In the genomic region with DNA sequence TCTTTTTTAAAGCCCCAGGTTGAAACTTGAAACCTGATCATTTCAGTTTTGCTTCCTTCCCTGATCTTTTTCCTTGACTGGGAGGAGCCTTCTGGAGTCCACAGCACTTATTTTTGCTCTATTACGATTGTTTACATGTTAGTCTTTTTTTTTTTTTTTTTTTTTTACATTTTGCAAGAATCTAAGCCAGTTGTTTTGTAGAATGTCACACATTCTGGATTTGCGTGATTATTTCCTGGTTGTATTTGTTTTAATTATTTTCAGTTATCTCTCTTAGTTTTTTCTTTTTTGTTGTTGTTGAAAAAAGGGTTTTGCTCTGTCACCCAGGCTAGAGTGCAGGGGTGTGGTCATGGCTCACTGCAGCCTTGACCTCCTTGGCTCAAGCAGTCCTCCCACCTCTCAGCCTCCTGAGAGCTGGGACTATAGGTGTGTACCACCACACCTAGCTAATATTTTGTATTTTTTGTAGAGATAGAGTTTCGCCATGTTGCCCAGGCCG, we compare ENCODE assay signal across 1 cellular context.
TF ChIP-seq lines count a peak whose summit lies in the region.

No MANE protein-coding gene starts in this region.

TF ChIP-seq in HepG2, 621 proteins besides CTCF, POLR2A, EP300 and RAD21 (continued from another document and continues in another):
- TF ChIP-seq, protein P1, sequence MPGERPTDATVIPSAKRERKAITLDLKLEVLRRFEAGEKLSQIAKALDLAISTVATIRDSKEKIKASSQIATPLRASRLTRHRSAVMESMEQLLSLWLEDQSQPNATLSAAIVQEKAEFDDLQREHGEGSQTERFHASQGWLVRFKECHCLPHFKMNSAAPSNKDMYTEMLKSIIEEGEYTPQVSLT (CRISPR knock-in tag; IDR thresholded peaks at IDR 0.05; ENCODE audit: borderline replicate concordance, low read depth): no peak
- TF ChIP-seq MEF2D (CRISPR knock-in tag; IDR thresholded peaks at IDR 0.05): peak; percentile 49; the same call in 1 of the 2 replicates
- TF ChIP-seq RNF2 (conservative IDR thresholded peaks at IDR 0.05; ENCODE audit: low read depth): no peak
- TF ChIP-seq BORCS8-MEF2B (CRISPR knock-in tag; IDR thresholded peaks at IDR 0.05): no peak
- TF ChIP-seq IRX3 (CRISPR knock-in tag; IDR thresholded peaks at IDR 0.05; ENCODE audit: borderline replicate concordance, low read depth): no peak
- TF ChIP-seq ZNF3 (CRISPR knock-in tag; IDR thresholded peaks at IDR 0.05): no peak
- TF ChIP-seq ZSCAN25 (CRISPR knock-in tag; IDR thresholded peaks at IDR 0.05): peak; percentile 60; the same call in 1 of the 2 replicates
- TF ChIP-seq, protein P2, sequence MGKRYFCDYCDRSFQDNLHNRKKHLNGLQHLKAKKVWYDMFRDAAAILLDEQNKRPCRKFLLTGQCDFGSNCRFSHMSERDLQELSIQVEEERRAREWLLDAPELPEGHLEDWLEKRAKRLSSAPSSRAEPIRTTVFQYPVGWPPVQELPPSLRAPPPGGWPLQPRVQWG (CRISPR knock-in tag; IDR thresholded peaks at IDR 0.05; ENCODE audit: borderline replicate concordance, low read depth): no peak
- TF ChIP-seq KAT2B (IDR thresholded peaks at IDR 0.05; ENCODE audit: borderline replicate concordance, low read depth, low read length): no peak
- TF ChIP-seq, protein P3, sequence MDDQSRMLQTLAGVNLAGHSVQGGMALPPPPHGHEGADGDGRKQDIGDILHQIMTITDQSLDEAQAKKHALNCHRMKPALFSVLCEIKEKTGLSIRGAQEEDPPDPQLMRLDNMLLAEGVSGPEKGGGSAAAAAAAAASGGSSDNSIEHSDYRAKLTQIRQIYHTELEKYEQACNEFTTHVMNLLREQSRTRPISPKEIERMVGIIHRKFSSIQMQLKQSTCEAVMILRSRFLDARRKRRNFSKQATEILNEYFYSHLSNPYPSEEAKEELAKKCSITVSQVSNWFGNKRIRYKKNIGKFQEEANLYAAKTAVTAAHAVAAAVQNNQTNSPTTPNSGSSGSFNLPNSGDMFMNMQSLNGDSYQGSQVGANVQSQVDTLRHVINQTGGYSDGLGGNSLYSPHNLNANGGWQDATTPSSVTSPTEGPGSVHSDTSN (CRISPR knock-in tag; IDR thresholded peaks at IDR 0.05; ENCODE audit: borderline replicate concordance): no peak
- TF ChIP-seq, protein P4, sequence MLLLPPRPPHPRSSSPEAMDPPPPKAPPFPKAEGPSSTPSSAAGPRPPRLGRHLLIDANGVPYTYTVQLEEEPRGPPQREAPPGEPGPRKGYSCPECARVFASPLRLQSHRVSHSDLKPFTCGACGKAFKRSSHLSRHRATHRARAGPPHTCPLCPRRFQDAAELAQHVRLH (CRISPR knock-in tag; IDR thresholded peaks at IDR 0.05; ENCODE audit: borderline replicate concordance, low read depth): no peak
- TF ChIP-seq NKX3-1 (CRISPR knock-in tag; IDR thresholded peaks at IDR 0.05): no peak
- TF ChIP-seq FOXC1 (CRISPR knock-in tag; IDR thresholded peaks at IDR 0.05; ENCODE audit: borderline replicate concordance): no peak
- TF ChIP-seq, protein P5, sequence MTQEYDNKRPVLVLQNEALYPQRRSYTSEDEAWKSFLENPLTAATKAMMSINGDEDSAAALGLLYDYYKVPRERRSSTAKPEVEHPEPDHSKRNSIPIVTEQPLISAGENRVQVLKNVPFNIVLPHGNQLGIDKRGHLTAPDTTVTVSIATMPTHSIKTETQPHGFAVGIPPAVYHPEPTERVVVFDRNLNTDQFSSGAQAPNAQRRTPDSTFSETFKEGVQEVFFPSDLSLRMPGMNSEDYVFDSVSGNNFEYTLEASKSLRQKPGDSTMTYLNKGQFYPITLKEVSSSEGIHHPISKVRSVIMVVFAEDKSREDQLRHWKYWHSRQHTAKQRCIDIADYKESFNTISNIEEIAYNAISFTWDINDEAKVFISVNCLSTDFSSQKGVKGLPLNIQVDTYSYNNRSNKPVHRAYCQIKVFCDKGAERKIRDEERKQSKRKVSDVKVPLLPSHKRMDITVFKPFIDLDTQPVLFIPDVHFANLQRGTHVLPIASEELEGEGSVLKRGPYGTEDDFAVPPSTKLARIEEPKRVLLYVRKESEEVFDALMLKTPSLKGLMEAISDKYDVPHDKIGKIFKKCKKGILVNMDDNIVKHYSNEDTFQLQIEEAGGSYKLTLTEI (CRISPR knock-in tag; conservative IDR thresholded peaks at IDR 0.05): no peak
- TF ChIP-seq, protein P6, sequence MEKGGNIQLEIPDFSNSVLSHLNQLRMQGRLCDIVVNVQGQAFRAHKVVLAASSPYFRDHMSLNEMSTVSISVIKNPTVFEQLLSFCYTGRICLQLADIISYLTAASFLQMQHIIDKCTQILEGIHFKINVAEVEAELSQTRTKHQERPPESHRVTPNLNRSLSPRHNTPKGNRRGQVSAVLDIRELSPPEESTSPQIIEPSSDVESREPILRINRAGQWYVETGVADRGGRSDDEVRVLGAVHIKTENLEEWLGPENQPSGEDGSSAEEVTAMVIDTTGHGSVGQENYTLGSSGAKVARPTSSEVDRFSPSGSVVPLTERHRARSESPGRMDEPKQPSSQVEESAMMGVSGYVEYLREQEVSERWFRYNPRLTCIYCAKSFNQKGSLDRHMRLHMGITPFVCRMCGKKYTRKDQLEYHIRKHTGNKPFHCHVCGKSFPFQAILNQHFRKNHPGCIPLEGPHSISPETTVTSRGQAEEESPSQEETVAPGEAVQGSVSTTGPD (CRISPR knock-in tag; IDR thresholded peaks at IDR 0.05): no peak
- no peak for TF ChIP-seq ZBTB7B (CRISPR knock-in tag; IDR thresholded peaks at IDR 0.05)
- TF ChIP-seq, protein P7, sequence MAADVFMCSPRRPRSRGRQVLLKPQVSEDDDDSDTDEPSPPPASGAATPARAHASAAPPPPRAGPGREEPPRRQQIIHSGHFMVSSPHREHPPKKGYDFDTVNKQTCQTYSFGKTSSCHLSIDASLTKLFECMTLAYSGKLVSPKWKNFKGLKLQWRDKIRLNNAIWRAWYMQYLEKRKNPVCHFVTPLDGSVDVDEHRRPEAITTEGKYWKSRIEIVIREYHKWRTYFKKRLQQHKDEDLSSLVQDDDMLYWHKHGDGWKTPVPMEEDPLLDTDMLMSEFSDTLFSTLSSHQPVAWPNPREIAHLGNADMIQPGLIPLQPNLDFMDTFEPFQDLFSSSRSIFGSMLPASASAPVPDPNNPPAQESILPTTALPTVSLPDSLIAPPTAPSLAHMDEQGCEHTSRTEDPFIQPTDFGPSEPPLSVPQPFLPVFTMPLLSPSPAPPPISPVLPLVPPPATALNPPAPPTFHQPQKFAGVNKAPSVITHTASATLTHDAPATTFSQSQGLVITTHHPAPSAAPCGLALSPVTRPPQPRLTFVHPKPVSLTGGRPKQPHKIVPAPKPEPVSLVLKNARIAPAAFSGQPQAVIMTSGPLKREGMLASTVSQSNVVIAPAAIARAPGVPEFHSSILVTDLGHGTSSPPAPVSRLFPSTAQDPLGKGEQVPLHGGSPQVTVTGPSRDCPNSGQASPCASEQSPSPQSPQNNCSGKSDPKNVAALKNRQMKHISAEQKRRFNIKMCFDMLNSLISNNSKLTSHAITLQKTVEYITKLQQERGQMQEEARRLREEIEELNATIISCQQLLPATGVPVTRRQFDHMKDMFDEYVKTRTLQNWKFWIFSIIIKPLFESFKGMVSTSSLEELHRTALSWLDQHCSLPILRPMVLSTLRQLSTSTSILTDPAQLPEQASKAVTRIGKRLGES (CRISPR knock-in tag; IDR thresholded peaks at IDR 0.05; ENCODE audit: borderline replicate concordance): no peak
- no peak for TF ChIP-seq ZNF776 (CRISPR knock-in tag; IDR thresholded peaks at IDR 0.05)
- TF ChIP-seq ZFP62 (CRISPR knock-in tag; IDR thresholded peaks at IDR 0.05): no peak
- TF ChIP-seq MIXL1 (CRISPR knock-in tag; IDR thresholded peaks at IDR 0.05): no peak
- TF ChIP-seq, protein P8, sequence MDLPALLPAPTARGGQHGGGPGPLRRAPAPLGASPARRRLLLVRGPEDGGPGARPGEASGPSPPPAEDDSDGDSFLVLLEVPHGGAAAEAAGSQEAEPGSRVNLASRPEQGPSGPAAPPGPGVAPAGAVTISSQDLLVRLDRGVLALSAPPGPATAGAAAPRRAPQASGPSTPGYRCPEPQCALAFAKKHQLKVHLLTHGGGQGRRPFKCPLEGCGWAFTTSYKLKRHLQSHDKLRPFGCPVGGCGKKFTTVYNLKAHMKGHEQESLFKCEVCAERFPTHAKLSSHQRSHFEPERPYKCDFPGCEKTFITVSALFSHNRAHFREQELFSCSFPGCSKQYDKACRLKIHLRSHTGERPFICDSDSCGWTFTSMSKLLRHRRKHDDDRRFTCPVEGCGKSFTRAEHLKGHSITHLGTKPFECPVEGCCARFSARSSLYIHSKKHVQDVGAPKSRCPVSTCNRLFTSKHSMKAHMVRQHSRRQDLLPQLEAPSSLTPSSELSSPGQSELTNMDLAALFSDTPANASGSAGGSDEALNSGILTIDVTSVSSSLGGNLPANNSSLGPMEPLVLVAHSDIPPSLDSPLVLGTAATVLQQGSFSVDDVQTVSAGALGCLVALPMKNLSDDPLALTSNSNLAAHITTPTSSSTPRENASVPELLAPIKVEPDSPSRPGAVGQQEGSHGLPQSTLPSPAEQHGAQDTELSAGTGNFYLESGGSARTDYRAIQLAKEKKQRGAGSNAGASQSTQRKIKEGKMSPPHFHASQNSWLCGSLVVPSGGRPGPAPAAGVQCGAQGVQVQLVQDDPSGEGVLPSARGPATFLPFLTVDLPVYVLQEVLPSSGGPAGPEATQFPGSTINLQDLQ (CRISPR knock-in tag; IDR thresholded peaks at IDR 0.05): no peak
- no peak for TF ChIP-seq NR2F6 (IDR thresholded peaks at IDR 0.05)
- peak; percentile 51 for TF ChIP-seq NR2F6 (CRISPR knock-in tag; IDR thresholded peaks at IDR 0.05)
- TF ChIP-seq, protein P9, sequence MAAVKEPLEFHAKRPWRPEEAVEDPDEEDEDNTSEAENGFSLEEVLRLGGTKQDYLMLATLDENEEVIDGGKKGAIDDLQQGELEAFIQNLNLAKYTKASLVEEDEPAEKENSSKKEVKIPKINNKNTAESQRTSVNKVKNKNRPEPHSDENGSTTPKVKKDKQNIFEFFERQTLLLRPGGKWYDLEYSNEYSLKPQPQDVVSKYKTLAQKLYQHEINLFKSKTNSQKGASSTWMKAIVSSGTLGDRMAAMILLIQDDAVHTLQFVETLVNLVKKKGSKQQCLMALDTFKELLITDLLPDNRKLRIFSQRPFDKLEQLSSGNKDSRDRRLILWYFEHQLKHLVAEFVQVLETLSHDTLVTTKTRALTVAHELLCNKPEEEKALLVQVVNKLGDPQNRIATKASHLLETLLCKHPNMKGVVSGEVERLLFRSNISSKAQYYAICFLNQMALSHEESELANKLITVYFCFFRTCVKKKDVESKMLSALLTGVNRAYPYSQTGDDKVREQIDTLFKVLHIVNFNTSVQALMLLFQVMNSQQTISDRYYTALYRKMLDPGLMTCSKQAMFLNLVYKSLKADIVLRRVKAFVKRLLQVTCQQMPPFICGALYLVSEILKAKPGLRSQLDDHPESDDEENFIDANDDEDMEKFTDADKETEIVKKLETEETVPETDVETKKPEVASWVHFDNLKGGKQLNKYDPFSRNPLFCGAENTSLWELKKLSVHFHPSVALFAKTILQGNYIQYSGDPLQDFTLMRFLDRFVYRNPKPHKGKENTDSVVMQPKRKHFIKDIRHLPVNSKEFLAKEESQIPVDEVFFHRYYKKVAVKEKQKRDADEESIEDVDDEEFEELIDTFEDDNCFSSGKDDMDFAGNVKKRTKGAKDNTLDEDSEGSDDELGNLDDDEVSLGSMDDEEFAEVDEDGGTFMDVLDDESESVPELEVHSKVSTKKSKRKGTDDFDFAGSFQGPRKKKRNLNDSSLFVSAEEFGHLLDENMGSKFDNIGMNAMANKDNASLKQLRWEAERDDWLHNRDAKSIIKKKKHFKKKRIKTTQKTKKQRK (IDR thresholded peaks at IDR 0.05; ENCODE audit: low read length): no peak
- TF ChIP-seq SALL2 (CRISPR knock-in tag; IDR thresholded peaks at IDR 0.05): no peak
- TF ChIP-seq HNRNPK (IDR thresholded peaks at IDR 0.05; ENCODE audit: low read depth, low read length, poor library complexity, severe bottlenecking): no peak
- no peak for TF ChIP-seq HNRNPLL (IDR thresholded peaks at IDR 0.05; ENCODE audit: low read depth, low read length, poor library complexity, severe bottlenecking)
- TF ChIP-seq TBX2 (CRISPR knock-in tag; IDR thresholded peaks at IDR 0.05; ENCODE audit: borderline replicate concordance): no peak
- TF ChIP-seq, protein P10, sequence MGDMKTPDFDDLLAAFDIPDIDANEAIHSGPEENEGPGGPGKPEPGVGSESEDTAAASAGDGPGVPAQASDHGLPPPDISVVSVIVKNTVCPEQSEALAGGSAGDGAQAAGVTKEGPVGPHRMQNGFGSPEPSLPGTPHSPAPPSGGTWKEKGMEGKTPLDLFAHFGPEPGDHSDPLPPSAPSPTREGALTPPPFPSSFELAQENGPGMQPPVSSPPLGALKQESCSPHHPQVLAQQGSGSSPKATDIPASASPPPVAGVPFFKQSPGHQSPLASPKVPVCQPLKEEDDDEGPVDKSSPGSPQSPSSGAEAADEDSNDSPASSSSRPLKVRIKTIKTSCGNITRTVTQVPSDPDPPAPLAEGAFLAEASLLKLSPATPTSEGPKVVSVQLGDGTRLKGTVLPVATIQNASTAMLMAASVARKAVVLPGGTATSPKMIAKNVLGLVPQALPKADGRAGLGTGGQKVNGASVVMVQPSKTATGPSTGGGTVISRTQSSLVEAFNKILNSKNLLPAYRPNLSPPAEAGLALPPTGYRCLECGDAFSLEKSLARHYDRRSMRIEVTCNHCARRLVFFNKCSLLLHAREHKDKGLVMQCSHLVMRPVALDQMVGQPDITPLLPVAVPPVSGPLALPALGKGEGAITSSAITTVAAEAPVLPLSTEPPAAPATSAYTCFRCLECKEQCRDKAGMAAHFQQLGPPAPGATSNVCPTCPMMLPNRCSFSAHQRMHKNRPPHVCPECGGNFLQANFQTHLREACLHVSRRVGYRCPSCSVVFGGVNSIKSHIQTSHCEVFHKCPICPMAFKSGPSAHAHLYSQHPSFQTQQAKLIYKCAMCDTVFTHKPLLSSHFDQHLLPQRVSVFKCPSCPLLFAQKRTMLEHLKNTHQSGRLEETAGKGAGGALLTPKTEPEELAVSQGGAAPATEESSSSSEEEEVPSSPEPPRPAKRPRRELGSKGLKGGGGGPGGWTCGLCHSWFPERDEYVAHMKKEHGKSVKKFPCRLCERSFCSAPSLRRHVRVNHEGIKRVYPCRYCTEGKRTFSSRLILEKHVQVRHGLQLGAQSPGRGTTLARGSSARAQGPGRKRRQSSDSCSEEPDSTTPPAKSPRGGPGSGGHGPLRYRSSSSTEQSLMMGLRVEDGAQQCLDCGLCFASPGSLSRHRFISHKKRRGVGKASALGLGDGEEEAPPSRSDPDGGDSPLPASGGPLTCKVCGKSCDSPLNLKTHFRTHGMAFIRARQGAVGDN (CRISPR knock-in tag; IDR thresholded peaks at IDR 0.05): no peak
- TF ChIP-seq ARID2 (CRISPR knock-in tag; IDR thresholded peaks at IDR 0.05; ENCODE audit: borderline replicate concordance): no peak
- TF ChIP-seq POLR2G (IDR thresholded peaks at IDR 0.05; ENCODE audit: low read depth, low read length): no peak
- TF ChIP-seq, protein P11, sequence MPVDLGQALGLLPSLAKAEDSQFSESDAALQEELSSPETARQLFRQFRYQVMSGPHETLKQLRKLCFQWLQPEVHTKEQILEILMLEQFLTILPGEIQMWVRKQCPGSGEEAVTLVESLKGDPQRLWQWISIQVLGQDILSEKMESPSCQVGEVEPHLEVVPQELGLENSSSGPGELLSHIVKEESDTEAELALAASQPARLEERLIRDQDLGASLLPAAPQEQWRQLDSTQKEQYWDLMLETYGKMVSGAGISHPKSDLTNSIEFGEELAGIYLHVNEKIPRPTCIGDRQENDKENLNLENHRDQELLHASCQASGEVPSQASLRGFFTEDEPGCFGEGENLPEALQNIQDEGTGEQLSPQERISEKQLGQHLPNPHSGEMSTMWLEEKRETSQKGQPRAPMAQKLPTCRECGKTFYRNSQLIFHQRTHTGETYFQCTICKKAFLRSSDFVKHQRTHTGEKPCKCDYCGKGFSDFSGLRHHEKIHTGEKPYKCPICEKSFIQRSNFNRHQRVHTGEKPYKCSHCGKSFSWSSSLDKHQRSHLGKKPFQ (CRISPR knock-in tag; IDR thresholded peaks at IDR 0.05; ENCODE audit: insufficient replicate concordance): no peak
- no peak for TF ChIP-seq HDAC1 (CRISPR knock-in tag; IDR thresholded peaks at IDR 0.05)
